32 cellular contexts compared by ENCODE assay signal in genomic region chr1:160028426-160028825, GRCh38. TPM values are rescaled to one million over a fixed set of nuclear protein-coding genes. Genes with fewer than 3 reads are reported as not detected.
"Had no signal": no experiment of that assay in that cellular context is flagged by ENCODE, and none has a peak within 500 bp of the region (broad histone marks: within the 10 kb centered on the region; RNA-seq: fewer than 3 reads in every experiment).

No MANE protein-coding gene starts in this region.

- H3K27ac ChIP-seq: adrenal gland, PC-9, SK-N-MC had no signal

- H3K27me3 Mint-ChIP-seq: activated B cell treated with CpG ODN at 0.5 μM for 24 hours; activated naive CD8-positive, alpha-beta T cell treated with anti-CD3 and anti-CD28 coated beads, Interleukin-2, amount 10 ng/mL, durations not matched to agents 7 days and 5 days; T-cell had no signal

- H3K9me3 ChIP-seq: adrenal gland, MG63 had no signal

- H3K4me3 Mint-ChIP-seq: activated B cell treated with CpG ODN at 0.5 μM for 24 hours; activated CD4-positive, alpha-beta T cell treated with anti-CD3 and anti-CD28 coated beads, Interleukin-2, amount 10 ng/mL, durations not matched to agents 24 days and 14 days; activated naive CD8-positive, alpha-beta T cell treated with anti-CD3 and anti-CD28 coated beads, Interleukin-2, amount 10 ng/mL, durations not matched to agents 7 days and 5 days; T-cell had no signal

- H3K4me3 ChIP-seq: adrenal gland, MG63, PC-9, SK-N-MC had no signal

- H3K27ac Mint-ChIP-seq: activated B cell treated with CpG ODN at 0.5 μM for 24 hours; activated CD4-positive, alpha-beta T cell treated with anti-CD3 and anti-CD28 coated beads, Interleukin-2, amount 10 ng/mL, durations not matched to agents 24 days and 14 days; activated naive CD8-positive, alpha-beta T cell treated with anti-CD3 and anti-CD28 coated beads, Interleukin-2, amount 10 ng/mL, durations not matched to agents 7 days and 5 days; activated T-helper 2 cell treated with anti-CD3 and anti-CD28 coated beads, Interferon-gamma antibody, Interleukin-2, Interleukin-4, amounts not matched to agents 10 μg/mL and 5 μg/mL and 100 μg/mL, durations not matched to agents 14 hours and 24 hours and 36 hours; T-cell had no signal

- ATAC-seq: T-cell had no signal

- H3K36me3 ChIP-seq: adrenal gland, MG63 had no signal

- H2AFZ ChIP-seq: PC-9 had no signal

- H3K4me2 ChIP-seq: PC-9 had no signal

- H3K27me3 ChIP-seq: adrenal gland had no signal

- H3K9me3 Mint-ChIP-seq: activated B cell treated with CpG ODN at 0.5 μM for 24 hours; activated CD4-positive, alpha-beta T cell treated with anti-CD3 and anti-CD28 coated beads, Interleukin-2, amount 10 ng/mL, durations not matched to agents 24 days and 14 days; activated naive CD8-positive, alpha-beta T cell treated with anti-CD3 and anti-CD28 coated beads, Interleukin-2, amount 10 ng/mL, durations not matched to agents 7 days and 5 days; activated T-helper 2 cell treated with anti-CD3 and anti-CD28 coated beads, Interferon-gamma antibody, Interleukin-2, Interleukin-4, amounts not matched to agents 10 μg/mL and 5 μg/mL and 100 μg/mL, durations not matched to agents 14 hours and 24 hours and 36 hours; T-cell had no signal

- DNase-seq: activated B cell treated with CpG ODN at 0.5 μM for 24 hours; activated CD4-positive, alpha-beta T cell treated with anti-CD3 and anti-CD28 coated beads for 1 hour; activated CD4-positive, alpha-beta T cell treated with anti-CD3 and anti-CD28 coated beads, Interleukin-2, amount 10 ng/mL, durations not matched to agents 24 days and 14 days; activated CD4-positive, alpha-beta T cell treated with anti-CD3 and anti-CD28 coated beads, Interleukin-2, amount 50 U/mL, for 48 hours; activated CD8-positive, alpha-beta memory T cell treated with anti-CD3 and anti-CD28 coated beads for 24 hours; activated naive CD4-positive, alpha-beta T cell treated with anti-CD3 and anti-CD28 coated beads, Interleukin-2, amount 50 U/mL, for 16 hours; activated naive CD8-positive, alpha-beta T cell treated with anti-CD3 and anti-CD28 coated beads, Interleukin-2, amount 10 ng/mL, durations not matched to agents 7 days and 5 days; activated T-cell treated with anti-CD3 and anti-CD28 coated beads, Interleukin-2, amount 50 U/mL, for 48 hours; adrenal gland; anterior cingulate cortex; central memory CD4-positive, alpha-beta T cell; KBM-7; MG63; MV-4-11; NCI-H1092 treated with DMSO at 0.1 percent for 48 hours; NCI-H1417 treated with DMSO at 0.1 percent for 48 hours; NCI-H1694; NCI-H2029; NCI-H2107; NCI-H2171 treated with DMSO at 0.1 percent for 48 hours; NCI-H345; NCI-H510A treated with DMSO at 0.1 percent for 48 hours; PC-9; SIG-M5; T-cell; T-helper 2 cell; T1000 had no signal

RNA-seq across cellular contexts. Expression of gene KCNJ10, which starts 41.5 kb away (rescaled TPM):
- total RNA-seq: activated B cell treated with CpG ODN at 0.5 μM for 24 hours; activated CD4-positive, alpha-beta T cell treated with anti-CD3 and anti-CD28 coated beads, Interleukin-2, amount 10 ng/mL, durations not matched to agents 24 days and 14 days; activated naive CD8-positive, alpha-beta T cell treated with anti-CD3 and anti-CD28 coated beads, Interleukin-2, amount 10 ng/mL, durations not matched to agents 7 days and 5 days; activated T-helper 2 cell treated with anti-CD3 and anti-CD28 coated beads, Interferon-gamma antibody, Interleukin-2, Interleukin-4, amounts not matched to agents 10 μg/mL and 5 μg/mL and 100 μg/mL, durations not matched to agents 14 hours and 24 hours and 36 hours; bronchial epithelial cell; chondrocyte; LHCN-M2; PC-9 had no signal

RNA-seq across cellular contexts. Expression of gene KCNJ9, which starts 52.9 kb away (rescaled TPM):
- total RNA-seq: activated B cell treated with CpG ODN at 0.5 μM for 24 hours; activated CD4-positive, alpha-beta T cell treated with anti-CD3 and anti-CD28 coated beads, Interleukin-2, amount 10 ng/mL, durations not matched to agents 24 days and 14 days; activated naive CD8-positive, alpha-beta T cell treated with anti-CD3 and anti-CD28 coated beads, Interleukin-2, amount 10 ng/mL, durations not matched to agents 7 days and 5 days; activated T-helper 2 cell treated with anti-CD3 and anti-CD28 coated beads, Interferon-gamma antibody, Interleukin-2, Interleukin-4, amounts not matched to agents 10 μg/mL and 5 μg/mL and 100 μg/mL, durations not matched to agents 14 hours and 24 hours and 36 hours; chondrocyte; LHCN-M2; PC-9; T-cell had no signal
